In the genomic region with DNA sequence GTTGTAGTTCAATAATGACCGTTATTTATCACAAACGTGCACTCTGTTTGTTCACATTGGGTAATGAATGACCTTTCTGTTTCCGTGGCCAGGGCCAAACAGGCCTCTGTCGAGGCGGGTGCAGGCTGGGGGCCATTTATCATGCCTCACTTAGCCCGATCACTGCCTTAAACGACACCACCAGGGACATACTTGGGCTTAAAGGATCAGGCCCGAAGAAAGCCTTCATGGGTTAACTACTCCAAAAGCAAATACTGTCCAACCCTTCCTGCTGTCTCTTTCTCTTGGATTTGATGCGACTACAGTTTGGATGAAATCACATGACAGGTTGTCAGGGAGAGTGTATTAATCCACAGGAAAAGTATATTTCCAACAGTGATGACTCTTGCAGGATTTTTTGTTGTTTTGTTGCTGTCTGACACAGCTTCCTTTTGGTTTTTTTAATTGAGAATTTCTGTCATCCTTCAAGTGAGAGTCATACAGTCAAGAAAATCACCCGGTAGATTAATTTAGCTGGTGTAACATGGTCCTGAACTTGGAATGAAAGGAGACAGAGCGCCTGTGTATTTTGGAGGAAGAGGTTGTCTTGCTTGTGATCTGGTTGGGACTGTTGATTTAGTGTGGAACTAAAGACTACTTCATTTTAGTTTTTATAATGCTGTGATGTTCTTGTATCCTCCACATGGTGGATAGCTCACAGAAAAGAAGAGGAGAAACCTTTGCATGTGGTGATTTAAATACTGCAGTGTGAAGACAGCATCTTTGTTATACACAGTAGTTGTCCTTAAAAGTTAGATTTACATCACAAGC, we compare ENCODE assay signal across 11 cellular contexts.
DNase-seq lines count a peak whose midpoint lies in the region; ATAC-seq and TF ChIP-seq lines count a peak whose summit lies in the region.
"Had no signal": no experiment of that assay in that cellular context is flagged by ENCODE, and none has a peak within 500 bp of the region (broad histone marks: within the 10 kb centered on the region; RNA-seq: fewer than 3 reads in every experiment).

No MANE protein-coding gene starts in this region.

- peaks cover 94% of the 10 kb centered on the region for H3K79me2 ChIP-seq in neural progenitor cell (ENCODE audit: low read depth)

- H3K27me3 ChIP-seq in WERI-Rb-1 (ENCODE audit: insufficient read depth, low read depth, severe bottlenecking) (no peaks in the 10 kb centered on the region), neural progenitor cell (no peaks in the 10 kb centered on the region), upper lobe of left lung (no peaks in the 10 kb centered on the region)
- H3K27me3 ChIP-seq: SJCRH30 had no signal

- H3K4me2 ChIP-seq in neural progenitor cell: peak overlapping the region; percentile 21

- no peak overlapping the region for H3K4me3 Mint-ChIP-seq in neural progenitor cell
- H3K4me3 Mint-ChIP-seq: memory B cell had no signal

- peak; percentile 55 for DNase-seq in WERI-Rb-1
- no peak for DNase-seq in Right ventricle myocardium superior
- peak; percentile 55 for DNase-seq in neural progenitor cell (ENCODE audit: low spot score)
- peak in 1 of 2 donors; percentile 2 for DNase-seq in upper lobe of left lung
- DNase-seq in NCI-H1694 (lab: John Stamatoyannopoulos, UW): no peak
- DNase-seq: activated CD8-positive, alpha-beta memory T cell treated with anti-CD3 and anti-CD28 coated beads for 24 hours; central memory CD4-positive, alpha-beta T cell; SJCRH30 had no signal

- no peak for TF ChIP-seq EP300 in upper lobe of left lung (IDR thresholded peaks at IDR 0.05)

- no peak overlapping the region for H3K9ac ChIP-seq in neural progenitor cell

- peaks cover 5% of the 10 kb centered on the region for H3F3A ChIP-seq in neural progenitor cell (ENCODE audit: low read depth)

- no peaks in the 10 kb centered on the region for H3K27me3 Mint-ChIP-seq in neural progenitor cell (ENCODE audit: insufficient read depth, low read depth)
- H3K27me3 Mint-ChIP-seq: memory B cell had no signal

- H3K4me1 Mint-ChIP-seq in neural progenitor cell: peaks cover 8% of the 10 kb centered on the region

- H3K27ac ChIP-seq in WERI-Rb-1 (peak overlapping the region; percentile 8; the same call in 1 of the 2 replicates), neural progenitor cell (no peak overlapping the region), upper lobe of left lung (peak overlapping the region in 3 of 4 donors; percentile 12 to 51 (median 32))
- H3K27ac ChIP-seq: SJCRH30 had no signal

- intact Hi-C loops in Right ventricle myocardium superior (cut with DNase I): no loop called here

- H3K4me1 ChIP-seq in neural progenitor cell (peaks cover 15% of the 10 kb centered on the region), upper lobe of left lung (peaks cover 8 to 20% (median 14%) of the 10 kb centered on the region in 4 donors)
- H3K4me1 ChIP-seq: SJCRH30 had no signal

- H3K36me3 Mint-ChIP-seq in neural progenitor cell: peaks cover 2% of the 10 kb centered on the region

- WGBS in upper lobe of left lung, 2 donors: 51 to 62% methylated on average over 11 of the region's 11 CpGs

- no peak overlapping the region for H3K27ac Mint-ChIP-seq in neural progenitor cell
- H3K27ac Mint-ChIP-seq: memory B cell had no signal

- H3K4me3 ChIP-seq in WERI-Rb-1 (ENCODE audit: low read depth, low read length) (no peak overlapping the region), neural progenitor cell (no peak overlapping the region), upper lobe of left lung (no peak overlapping the region)
- H3K4me3 ChIP-seq: SJCRH30 had no signal

- no peak for TF ChIP-seq POLR2A in upper lobe of left lung (IDR thresholded peaks at IDR 0.05)

- TF ChIP-seq CTCF in WERI-Rb-1 (IDR thresholded peaks at IDR 0.05; ENCODE audit: low read depth, low read length): no peak
- no peak for TF ChIP-seq CTCF in neural progenitor cell (IDR thresholded peaks at IDR 0.05)
- no peak for TF ChIP-seq CTCF in upper lobe of left lung (IDR thresholded peaks at IDR 0.05)

- peaks cover 37% of the 10 kb centered on the region for H4K20me1 ChIP-seq in neural progenitor cell (ENCODE audit: low read depth)

- no peak overlapping the region for H2AFZ ChIP-seq in neural progenitor cell (replicated peaks)

- no peaks in the 10 kb centered on the region for H3K9me3 Mint-ChIP-seq in neural progenitor cell

- H3K36me3 ChIP-seq in WERI-Rb-1 (no peaks in the 10 kb centered on the region; the same call in 1 of the 2 replicates), neural progenitor cell (no peaks in the 10 kb centered on the region), upper lobe of left lung (no peaks in the 10 kb centered on the region)
- H3K36me3 ChIP-seq: SJCRH30 had no signal

- H3K9me3 ChIP-seq in WERI-Rb-1 (ENCODE audit: severe bottlenecking): no peaks in the 10 kb centered on the region
- H3K9me3 ChIP-seq in neural progenitor cell (ENCODE audit: low read depth): no peaks in the 10 kb centered on the region
- no peaks in the 10 kb centered on the region for H3K9me3 ChIP-seq in upper lobe of left lung
- H3K9me3 ChIP-seq: SJCRH30 had no signal

- peak; percentile 58 for ATAC-seq in Right ventricle myocardium superior (ENCODE audit: poor library complexity)
- peak in 1 of 2 donors; percentile 22 for ATAC-seq in upper lobe of left lung (ENCODE audit: low FRiP score in 2 of 2)
- ATAC-seq in HG03469 (IDR thresholded peaks at IDR 0.05; ENCODE audit: unreplicated experiment): no peak
- no peak for ATAC-seq in GM19467 (IDR thresholded peaks at IDR 0.05; ENCODE audit: unreplicated experiment)

Comparison
In these comparisons a context has a peak if more than half of its experiments do, and no peak if none do; other contexts are left out.
1. DNase-seq: peak in WERI-Rb-1 (single experiment) and neural progenitor cell (single experiment); none in Right ventricle myocardium superior (single experiment) and NCI-H1694 (single experiment).